8 cellular contexts compared by ENCODE assay signal in genomic region chr20:37005062-37005942, GRCh38. TPM values are rescaled to one million over a fixed set of nuclear protein-coding genes. Genes with fewer than 3 reads are reported as not detected.
DNase-seq lines count a peak whose midpoint lies in the region; ATAC-seq, FAIRE-seq and TF ChIP-seq lines count a peak whose summit lies in the region.
"Not testable (repeated sequence)": the region's sequence is repeated elsewhere in the genome, so short reads cannot be mapped to it uniquely, and the experiment has no call there.

No MANE protein-coding gene starts in this region.

- not testable (repeated sequence) for H3K27me3 ChIP-seq in BLaER1; lower lobe of right lung (ENCODE audit: low read depth); spleen (replicated peaks in 1 of 7)

- H3K36me3 Mint-ChIP-seq in activated CD4-positive, alpha-beta memory T cell treated with anti-CD3 and anti-CD28 coated beads, Interleukin-2, amount 10 ng/mL, durations not matched to agents 7 days and 5 days (ENCODE audit: low read depth): peaks cover 40% of the 10 kb centered on the region

- H3K4me1 ChIP-seq in BLaER1 (peaks cover 63% of the 10 kb centered on the region), lower lobe of right lung (peaks cover 12% of the 10 kb centered on the region), spleen (peaks cover 0 to 65% (median 42%) of the 10 kb centered on the region in 6 donors)

- H3K4me1 Mint-ChIP-seq in activated CD4-positive, alpha-beta memory T cell treated with anti-CD3 and anti-CD28 coated beads, Interleukin-2, amount 10 ng/mL, durations not matched to agents 7 days and 5 days: peaks cover 19% of the 10 kb centered on the region

- 68 to 77% (median 72%) methylated on average over 11 of the region's 11 CpGs for WGBS in spleen, 5 donors

- CTCF ChIA-PET in activated CD4-positive, alpha-beta memory T cell treated with anti-CD3 and anti-CD28 coated beads, Interleukin-2, amount 10 ng/mL, durations not matched to agents 7 days and 5 days (lab: Charles Lee): interaction anchor here (0.7 to 1.5 kb wide), 2 partner anchors 68 to 76 kb away, joined by 3 read pairs; no protein-coding TSS in a partner anchor

- H3K9ac ChIP-seq in BLaER1: not testable (repeated sequence)

- TF ChIP-seq POLR2A in NB4 (IDR thresholded peaks at IDR 0.05; ENCODE audit: extremely low read depth, insufficient read length); spleen (IDR thresholded peaks at IDR 0.05): not testable (repeated sequence)

- not testable (repeated sequence) for H3K9me3 ChIP-seq in BLaER1, lower lobe of right lung, spleen

- DNase-seq in GM18507 (ENCODE audit: extremely low spot score, insufficient read length, low read depth); activated CD4-positive, alpha-beta memory T cell treated with anti-CD3 and anti-CD28 coated beads, Interleukin-2, amount 10 ng/mL, durations not matched to agents 7 days and 5 days; spleen: not testable (repeated sequence)
- DNase-seq in NB4 (ENCODE audit: low read depth): peak; percentile 92
- DNase-seq in SKM-1 treated with dmso at 0.1 percent for 144 hours (lab: John Stamatoyannopoulos, UW; ENCODE audit: unreplicated experiment): peak; percentile 91
- peak; percentile 78 for DNase-seq in germinal center (ENCODE audit: low spot score)
- peak; percentile 55 for DNase-seq in lower lobe of right lung

- FAIRE-seq in GM18507 (lab: Jason Lieb, UNC): peak; percentile 41

- H3K36me3 ChIP-seq in BLaER1: peaks cover 48% of the 10 kb centered on the region
- H3K36me3 ChIP-seq in lower lobe of right lung: peaks cover 11% of the 10 kb centered on the region
- peaks cover 0 to 60% (median 7%) of the 10 kb centered on the region in 6 donors for H3K36me3 ChIP-seq in spleen

- not testable (repeated sequence) for H3K4me3 Mint-ChIP-seq in activated CD4-positive, alpha-beta memory T cell treated with anti-CD3 and anti-CD28 coated beads, Interleukin-2, amount 10 ng/mL, durations not matched to agents 7 days and 5 days

- not testable (repeated sequence) for TF ChIP-seq CTCF in NB4 (IDR thresholded peaks at IDR 0.05; ENCODE audit: low read depth, low read length); lower lobe of right lung (IDR thresholded peaks at IDR 0.05); spleen (IDR thresholded peaks at IDR 0.05 in 8 of 11, conservative IDR thresholded peaks at IDR 0.05 in 3 of 11)

- H4K20me1 ChIP-seq in BLaER1: not testable (repeated sequence)

- peak overlapping the region; percentile 69 for H3K27ac ChIP-seq in BLaER1
- H3K27ac ChIP-seq in lower lobe of right lung: peak overlapping the region; percentile 44
- H3K27ac ChIP-seq in spleen: peak overlapping the region in 6 of 8 donors; percentile 54 to 81 (median 70)

- not testable (repeated sequence) for H3K4me3 ChIP-seq in BLaER1; NB4 (ENCODE audit: low read depth, low read length); lower lobe of right lung; spleen

- peak overlapping the region; percentile 61 for H3K27ac Mint-ChIP-seq in activated CD4-positive, alpha-beta memory T cell treated with anti-CD3 and anti-CD28 coated beads, Interleukin-2, amount 10 ng/mL, durations not matched to agents 7 days and 5 days

- POLR2A ChIA-PET in activated CD4-positive, alpha-beta memory T cell treated with anti-CD3 and anti-CD28 coated beads, Interleukin-2, amount 10 ng/mL, durations not matched to agents 7 days and 5 days (lab: Charles Lee): interaction anchor here (0.9 to 1.3 kb wide), 3 partner anchors 10 to 91 kb away, joined by 3 to 5 read pairs (median 3); no protein-coding TSS in a partner anchor

- peak; percentile 78 to 86 for ATAC-seq in lower lobe of right lung

- H3K27me3 Mint-ChIP-seq in activated CD4-positive, alpha-beta memory T cell treated with anti-CD3 and anti-CD28 coated beads, Interleukin-2, amount 10 ng/mL, durations not matched to agents 7 days and 5 days: not testable (repeated sequence)

- intact Hi-C loops in lower lobe of right lung (cut with DNase I); spleen (cut with DNase I; ENCODE audit: low total_unique reads): not testable (repeated sequence)

- H3K4me2 ChIP-seq in BLaER1: peak overlapping the region; percentile 81

- H3K9me3 Mint-ChIP-seq in activated CD4-positive, alpha-beta memory T cell treated with anti-CD3 and anti-CD28 coated beads, Interleukin-2, amount 10 ng/mL, durations not matched to agents 7 days and 5 days: not testable (repeated sequence)

RNA-seq across cellular contexts. Expression of gene SAMHD1, which starts 53.8 kb away (rescaled TPM):
- total RNA-seq in activated CD4-positive, alpha-beta memory T cell treated with anti-CD3 and anti-CD28 coated beads, Interleukin-2, amount 10 ng/mL, durations not matched to agents 7 days and 5 days: 100 to 1,000 TPM; 272 TPM
- total RNA-seq in lower lobe of right lung (293 TPM), spleen (100 to 1,000 TPM; 173 to 238 (median 219) TPM)
- 10 to 100 TPM; 52.3 to 88.7 (median 57.2) TPM for polyA plus RNA-seq in spleen
